In genomic region chr6:45643136-45643535, GRCh38 we compare ENCODE assay signal across 1 cellular context.
TF ChIP-seq lines count a peak whose summit lies in the region.

No MANE protein-coding gene starts in this region.

TF ChIP-seq in IMR-90, 13 proteins besides CTCF, POLR2A, EP300 and RAD21:
- no peak for TF ChIP-seq USF2 (IDR thresholded peaks at IDR 0.05; ENCODE audit: low read depth, low read length)
- no peak for TF ChIP-seq CHD1 (IDR thresholded peaks at IDR 0.05; ENCODE audit: low read depth, low read length)
- no peak for TF ChIP-seq MAFK (IDR thresholded peaks at IDR 0.05; ENCODE audit: low read depth, low read length)
- no peak for TF ChIP-seq ELK1 (IDR thresholded peaks at IDR 0.05; ENCODE audit: borderline replicate concordance, low read depth, low read length)
- TF ChIP-seq MAZ (IDR thresholded peaks at IDR 0.05; ENCODE audit: borderline replicate concordance, low read depth, low read length) = no peak
- no peak for TF ChIP-seq RFX5 (IDR thresholded peaks at IDR 0.05; ENCODE audit: low read depth, low read length)
- TF ChIP-seq BHLHE40 (IDR thresholded peaks at IDR 0.05; ENCODE audit: low read depth, low read length) = no peak
- no peak for TF ChIP-seq RCOR1 (IDR thresholded peaks at IDR 0.05; ENCODE audit: insufficient replicate concordance, low read length)
- no peak for TF ChIP-seq FOS (IDR thresholded peaks at IDR 0.05; ENCODE audit: low read depth, low read length)
- no peak for TF ChIP-seq NFE2L2 (IDR thresholded peaks at IDR 0.05; ENCODE audit: low read depth, low read length)
- no peak for TF ChIP-seq MXI1 (IDR thresholded peaks at IDR 0.05; ENCODE audit: borderline replicate concordance, low read depth, low read length)
- no peak for TF ChIP-seq SMC3 (IDR thresholded peaks at IDR 0.05; ENCODE audit: low read depth, low read length)
- TF ChIP-seq CEBPB (IDR thresholded peaks at IDR 0.05; ENCODE audit: low read depth, low read length) = no peak
